Comparison of ENCODE assay signal across 16 cellular contexts in genomic region chr5:9295466-9295801, GRCh38.
DNase-seq lines count a peak whose midpoint lies in the region; ATAC-seq and TF ChIP-seq lines count a peak whose summit lies in the region.
"Had no signal": no experiment of that assay in that cellular context is flagged by ENCODE, and none has a peak within 500 bp of the region (broad histone marks: within the 10 kb centered on the region; RNA-seq: fewer than 3 reads in every experiment).

No MANE protein-coding gene starts in this region.

- no peak overlapping the region for H4K5ac ChIP-seq in H9 (ENCODE audit: insufficient read length, low read depth, low read length)

- H2BK15ac ChIP-seq in H9 (ENCODE audit: low read depth, low read length), result no peak overlapping the region

- no peaks in the 10 kb centered on the region for H3K23me2 ChIP-seq in H9 (ENCODE audit: insufficient read length, low read depth, low read length, poor library complexity, severe bottlenecking)

- H3K27ac ChIP-seq in H9 (ENCODE audit: insufficient read length, low read depth, low read length), result no peak overlapping the region
- peak overlapping the region; percentile 11 for H3K27ac ChIP-seq in ectodermal cell (ENCODE audit: insufficient read depth, low read depth, low read length, poor library complexity, severe bottlenecking)
- no peak overlapping the region for H3K27ac ChIP-seq in neural progenitor cell
- H3K27ac ChIP-seq: C4-2B had no signal

- H3K27ac Mint-ChIP-seq in H9, result peak overlapping the region; percentile 92 to 98 (median 95); a peak in 6 of 7 replicates
- H3K27ac Mint-ChIP-seq in neural progenitor cell, result no peak overlapping the region
- H3K27ac Mint-ChIP-seq: CD4-positive, alpha-beta T cell; IgD-negative memory B cell had no signal

- no peak overlapping the region for H4K8ac ChIP-seq in H9 (replicated peaks; ENCODE audit: insufficient read length, low read depth, low read length)

- H2AFZ ChIP-seq in H9 (ENCODE audit: low read length) (no peak overlapping the region), neural progenitor cell (replicated peaks) (no peak overlapping the region)

- WGBS in H9 (ENCODE audit: extremely low coverage, insufficient read length, low lambda C conversion rate), result no CpG with 5 or more reads among the region's 1 CpG
- 15 to 16% methylated on average over 1 of the region's 1 CpG for WGBS in ectodermal cell, 2 experiments

- H3K4me3 ChIP-seq in ectodermal cell (ENCODE audit: insufficient read depth, low read depth, low read length), result no peak overlapping the region
- H3K4me3 ChIP-seq in neural progenitor cell, result no peak overlapping the region

- no peaks in the 10 kb centered on the region for H4K20me1 ChIP-seq in H9 (ENCODE audit: control insufficient read depth, insufficient read depth, insufficient read length)
- H4K20me1 ChIP-seq in neural progenitor cell (ENCODE audit: low read depth), result no peaks in the 10 kb centered on the region

- H3K9ac ChIP-seq in H9 (ENCODE audit: extremely low read depth, insufficient read length, low read length), result no peak overlapping the region
- H3K9ac ChIP-seq in neural progenitor cell, result no peak overlapping the region

- H3K56ac ChIP-seq in H9 (ENCODE audit: insufficient read length, low read depth, low read length), result no peak overlapping the region

- DNase-seq in H9 (no peak), NCI-H524 (lab: John Stamatoyannopoulos, UW) (peak; percentile 12 to 63), neural progenitor cell (ENCODE audit: low spot score) (no peak), SK-N-DZ (ENCODE audit: low spot score) (no peak), Ammon's horn (ENCODE audit: low spot score) (no peak)
- DNase-seq: ACHN; CD4-positive, alpha-beta T cell; DMS153; DMS79; GDM1; Karpas-422; KBM-7 had no signal

- H3K4me2 ChIP-seq in H9 (ENCODE audit: insufficient read depth, insufficient read length, low read length) (peak overlapping the region; percentile 1), neural progenitor cell (peak overlapping the region; percentile 26)

- no peak overlapping the region for H2BK120ac ChIP-seq in H9 (ENCODE audit: low read depth, low read length, poor library complexity, severe bottlenecking)

- H3K79me2 ChIP-seq in H9 (ENCODE audit: insufficient read depth, low read length), result no peaks in the 10 kb centered on the region
- no peaks in the 10 kb centered on the region for H3K79me2 ChIP-seq in neural progenitor cell (ENCODE audit: low read depth)

- H2AK5ac ChIP-seq in H9 (ENCODE audit: insufficient read length, low read length), result no peak overlapping the region

- no peak for ATAC-seq in GM21737 (IDR thresholded peaks at IDR 0.05; ENCODE audit: unreplicated experiment)

- H3K36me3 Mint-ChIP-seq in H9 (ENCODE audit: insufficient read depth in 1 of 3, low read depth in 3 of 3) (peaks cover 0 to 3% (median 0%) of the 10 kb centered on the region in 3 experiments; a peak in 1 of 7 replicates), neural progenitor cell (no peaks in the 10 kb centered on the region)
- H3K36me3 Mint-ChIP-seq: IgD-negative memory B cell had no signal

- H3K18ac ChIP-seq in H9 (ENCODE audit: insufficient read length, low read depth, low read length), result no peak overlapping the region

- no peaks in the 10 kb centered on the region for H3K27me3 ChIP-seq in H9 (ENCODE audit: insufficient read depth, low read length)
- H3K27me3 ChIP-seq in ectodermal cell (ENCODE audit: control insufficient read depth, insufficient read depth, low read length, poor library complexity, severe bottlenecking), result no peaks in the 10 kb centered on the region
- H3K27me3 ChIP-seq in neural progenitor cell, result no peaks in the 10 kb centered on the region

- no peak overlapping the region for H3K14ac ChIP-seq in H9 (ENCODE audit: insufficient read depth, low read length)

- H2BK5ac ChIP-seq in H9 (ENCODE audit: insufficient read length, low read length), result no peak overlapping the region

- H3K23ac ChIP-seq in H9 (ENCODE audit: insufficient read length, low read depth, low read length), result no peak overlapping the region

- H3K27me3 Mint-ChIP-seq in H9 (ENCODE audit: low read depth), result peaks cover 1% of the 10 kb centered on the region; the same call in 1 of the 2 replicates
- no peaks in the 10 kb centered on the region for H3K27me3 Mint-ChIP-seq in neural progenitor cell (ENCODE audit: insufficient read depth, low read depth)
- H3K27me3 Mint-ChIP-seq: CD4-positive, alpha-beta T cell; IgD-negative memory B cell had no signal

- H3K9me3 ChIP-seq in H9 (ENCODE audit: control insufficient read depth, low read depth, low read length) (no peaks in the 10 kb centered on the region), ectodermal cell (ENCODE audit: control insufficient read depth, low read length) (no peaks in the 10 kb centered on the region), neural progenitor cell (ENCODE audit: low read depth) (no peaks in the 10 kb centered on the region)

- H3K4me1 ChIP-seq in H9 (ENCODE audit: insufficient read depth, low read length) (no peaks in the 10 kb centered on the region; the same call in 1 of the 2 replicates), ectodermal cell (ENCODE audit: control insufficient read depth, insufficient read depth, low read length) (no peaks in the 10 kb centered on the region), neural progenitor cell (peaks cover 4% of the 10 kb centered on the region)

- H3F3A ChIP-seq in neural progenitor cell (ENCODE audit: low read depth), result peaks cover 8% of the 10 kb centered on the region

- no peak overlapping the region for H3T11ph ChIP-seq in H9 (ENCODE audit: low read length)

- H3K4me1 Mint-ChIP-seq in H9 (peaks cover 17 to 24% of the 10 kb centered on the region in 2 experiments), neural progenitor cell (peaks cover 3% of the 10 kb centered on the region)
- H3K4me1 Mint-ChIP-seq: IgD-negative memory B cell had no signal

- no peaks in the 10 kb centered on the region for H3K79me1 ChIP-seq in H9 (ENCODE audit: insufficient read depth, low read depth, low read length, poor library complexity, severe bottlenecking)

- TF ChIP-seq CTCF in H9 (conservative IDR thresholded peaks at IDR 0.05) (no peak), neural progenitor cell (IDR thresholded peaks at IDR 0.05) (no peak)

- H3K4me3 Mint-ChIP-seq in H9 (peak overlapping the region in 1 of 2 experiments; percentile 54; a peak in 3 of 5 replicates), neural progenitor cell (no peak overlapping the region)
- H3K4me3 Mint-ChIP-seq: CD4-positive, alpha-beta T cell had no signal

- no peak overlapping the region for H4K91ac ChIP-seq in H9 (ENCODE audit: insufficient read length, low read depth, low read length)

- no peak overlapping the region for H2BK20ac ChIP-seq in H9 (ENCODE audit: low read depth, low read length, poor library complexity, severe bottlenecking)

- H3K9me3 Mint-ChIP-seq in H9 (no peaks in the 10 kb centered on the region), neural progenitor cell (no peaks in the 10 kb centered on the region)

- no peak overlapping the region for H2BK12ac ChIP-seq in H9 (ENCODE audit: insufficient read length, low read depth, low read length)

- H3K4ac ChIP-seq in H9 (ENCODE audit: low read depth, low read length), result no peak overlapping the region

- H3K36me3 ChIP-seq in ectodermal cell (ENCODE audit: control insufficient read depth, insufficient read depth, low read length) (no peaks in the 10 kb centered on the region), neural progenitor cell (no peaks in the 10 kb centered on the region)

Comparison
In these comparisons a context has a peak if more than half of its experiments do, and no peak if none do; other contexts are left out.
1. DNase-seq: peak in NCI-H524 (2 of 2); none in H9 (single experiment), neural progenitor cell (single experiment), SK-N-DZ (single experiment) and Ammon's horn (single experiment).